In genomic region chr10:62045765-62046521, GRCh38 we compare ENCODE assay signal across 8 cellular contexts.
DNase-seq lines count a peak whose midpoint lies in the region; ATAC-seq and TF ChIP-seq lines count a peak whose summit lies in the region.

No MANE protein-coding gene starts in this region.

- no peak for ATAC-seq in stimulated activated memory B cell treated with anti-CD40 and anti-IgM and Interleukin-4, amounts not matched to agents 10 μg/mL and 1 μg/mL and 100 μg/mL, for 72 hours
- no peak for ATAC-seq in GM21423 (IDR thresholded peaks at IDR 0.05; ENCODE audit: unreplicated experiment)

- no peak for TF ChIP-seq POLR2A in erythroblast (IDR thresholded peaks at IDR 0.05; ENCODE audit: low read length)

- peaks cover 44% of the 10 kb centered on the region for H3K36me3 Mint-ChIP-seq in activated T-helper 2 cell treated with anti-CD3 and anti-CD28 coated beads, Interferon-gamma antibody, Interleukin-2, Interleukin-4, amounts not matched to agents 10 μg/mL and 5 μg/mL and 100 μg/mL, durations not matched to agents 14 hours and 24 hours and 36 hours (ENCODE audit: low read depth)
- peaks cover 61% of the 10 kb centered on the region for H3K36me3 Mint-ChIP-seq in stimulated activated memory B cell treated with anti-CD40 and anti-IgM and Interleukin-4, amounts not matched to agents 10 μg/mL and 1 μg/mL and 100 μg/mL, for 72 hours

- no peaks in the 10 kb centered on the region for H3K9me3 Mint-ChIP-seq in activated T-helper 2 cell treated with anti-CD3 and anti-CD28 coated beads, Interferon-gamma antibody, Interleukin-2, Interleukin-4, amounts not matched to agents 10 μg/mL and 5 μg/mL and 100 μg/mL, durations not matched to agents 14 hours and 24 hours and 36 hours
- H3K9me3 Mint-ChIP-seq in stimulated activated memory B cell treated with anti-CD40 and anti-IgM and Interleukin-4, amounts not matched to agents 10 μg/mL and 1 μg/mL and 100 μg/mL, for 72 hours, result peaks cover 3% of the 10 kb centered on the region

- peaks cover 81% of the 10 kb centered on the region for H3K4me1 Mint-ChIP-seq in activated T-helper 2 cell treated with anti-CD3 and anti-CD28 coated beads, Interferon-gamma antibody, Interleukin-2, Interleukin-4, amounts not matched to agents 10 μg/mL and 5 μg/mL and 100 μg/mL, durations not matched to agents 14 hours and 24 hours and 36 hours (ENCODE audit: low read depth)
- peaks cover 95% of the 10 kb centered on the region for H3K4me1 Mint-ChIP-seq in stimulated activated memory B cell treated with anti-CD40 and anti-IgM and Interleukin-4, amounts not matched to agents 10 μg/mL and 1 μg/mL and 100 μg/mL, for 72 hours

- peak overlapping the region; percentile 99 for H3K27ac Mint-ChIP-seq in activated T-helper 2 cell treated with anti-CD3 and anti-CD28 coated beads, Interferon-gamma antibody, Interleukin-2, Interleukin-4, amounts not matched to agents 10 μg/mL and 5 μg/mL and 100 μg/mL, durations not matched to agents 14 hours and 24 hours and 36 hours
- peak overlapping the region; percentile 99 for H3K27ac Mint-ChIP-seq in stimulated activated memory B cell treated with anti-CD40 and anti-IgM and Interleukin-4, amounts not matched to agents 10 μg/mL and 1 μg/mL and 100 μg/mL, for 72 hours

- intact Hi-C loops in activated T-helper 2 cell treated with anti-CD3 and anti-CD28 coated beads, Interferon-gamma antibody, Interleukin-2, Interleukin-4, amounts not matched to agents 10 μg/mL and 5 μg/mL and 100 μg/mL, durations not matched to agents 14 hours and 24 hours and 36 hours (cut with micrococcal nuclease), result loop anchor here (2.0 to 10.0 kb wide), 12 partner anchors 17 to 1221 kb away; partner anchors contain the start of gene NRBF2

- peak overlapping the region; percentile 97 for H3K4me3 Mint-ChIP-seq in activated T-helper 2 cell treated with anti-CD3 and anti-CD28 coated beads, Interferon-gamma antibody, Interleukin-2, Interleukin-4, amounts not matched to agents 10 μg/mL and 5 μg/mL and 100 μg/mL, durations not matched to agents 14 hours and 24 hours and 36 hours (ENCODE audit: low read depth)
- H3K4me3 Mint-ChIP-seq in stimulated activated memory B cell treated with anti-CD40 and anti-IgM and Interleukin-4, amounts not matched to agents 10 μg/mL and 1 μg/mL and 100 μg/mL, for 72 hours, result peak overlapping the region; percentile 98

- peak; percentile 61 for DNase-seq in AG08395 (ENCODE audit: low spot score)
- peak; percentile 72 for DNase-seq in HT1080 (ENCODE audit: low read depth)
- no peak for DNase-seq in activated T-helper 2 cell treated with anti-CD3 and anti-CD28 coated beads, Interferon-gamma antibody, Interleukin-2, Interleukin-4, amounts not matched to agents 10 μg/mL and 5 μg/mL and 100 μg/mL, durations not matched to agents 14 hours and 24 hours and 36 hours (ENCODE audit: low spot score)
- peak; percentile 56 for DNase-seq in inferior parietal cortex (ENCODE audit: extremely low spot score)
- DNase-seq in erythroblast (lab: John Stamatoyannopoulos, UW), result no peak
- no peak for DNase-seq in NCI-H1436 (lab: John Stamatoyannopoulos, UW)

- H3K27me3 Mint-ChIP-seq in activated T-helper 2 cell treated with anti-CD3 and anti-CD28 coated beads, Interferon-gamma antibody, Interleukin-2, Interleukin-4, amounts not matched to agents 10 μg/mL and 5 μg/mL and 100 μg/mL, durations not matched to agents 14 hours and 24 hours and 36 hours (ENCODE audit: low read depth), result no peaks in the 10 kb centered on the region
- H3K27me3 Mint-ChIP-seq in stimulated activated memory B cell treated with anti-CD40 and anti-IgM and Interleukin-4, amounts not matched to agents 10 μg/mL and 1 μg/mL and 100 μg/mL, for 72 hours, result no peaks in the 10 kb centered on the region

Comparison
In these comparisons a context has a peak if more than half of its experiments do, and no peak if none do; other contexts are left out.
1. DNase-seq: peak in AG08395 (single experiment), HT1080 (single experiment) and inferior parietal cortex (single experiment); none in activated T-helper 2 cell treated with anti-CD3 and anti-CD28 coated beads, Interferon-gamma antibody, Interleukin-2, Interleukin-4, amounts not matched to agents 10 μg/mL and 5 μg/mL and 100 μg/mL, durations not matched to agents 14 hours and 24 hours and 36 hours (single experiment), erythroblast (0 of 2) and NCI-H1436 (single experiment).